ENCODE assay signal across 8 cellular contexts in genomic region chr16:74813109-74813641, GRCh38. TPM values are rescaled to one million over a fixed set of nuclear protein-coding genes. Genes with fewer than 3 reads are reported as not detected.
DNase-seq lines count a peak whose midpoint lies in the region; ATAC-seq and TF ChIP-seq lines count a peak whose summit lies in the region.

No MANE protein-coding gene starts in this region.

- H3K27me3 Mint-ChIP-seq in nephron (ENCODE audit: low read depth) = peaks cover 4% of the 10 kb centered on the region
- peaks cover 10 to 40% of the 10 kb centered on the region in 2 donors for H3K27me3 Mint-ChIP-seq in stimulated activated naive B cell treated with anti-CD40 and anti-IgM and Interleukin-4, amounts not matched to agents 10 μg/mL and 1 μg/mL and 100 μg/mL, for 72 hours

- peak; percentile 64 for DNase-seq in DMS153 (lab: John Stamatoyannopoulos, UW)
- peak; percentile 68 for DNase-seq in HT1080 (ENCODE audit: low read depth)
- DNase-seq in Panc1 (ENCODE audit: low read depth, low spot score) = peak; percentile 30
- DNase-seq in activated T-cell treated with anti-CD3 and anti-CD28 coated beads, Interleukin-2, amount 50 U/mL, for 48 hours = peak; percentile 84 to 87
- DNase-seq in fibroblast of mammary gland (ENCODE audit: low read depth) = peak; percentile 59
- peak; percentile 62 for DNase-seq in stimulated activated naive B cell treated with anti-CD40 and anti-IgM and Interleukin-4, amounts not matched to agents 10 μg/mL and 1 μg/mL and 100 μg/mL, for 72 hours

- no peaks in the 10 kb centered on the region for H3K36me3 ChIP-seq in Panc1 (ENCODE audit: control insufficient read depth, insufficient read depth, low read length)

- in situ Hi-C loops in Panc1 (cut with HindIII; ENCODE audit: low pct_unique_long_range_greater_than_20kb, low sequenced_read_pairs) = no loop called here

- intact Hi-C loops in Panc1 (cut with micrococcal nuclease; ENCODE audit: unreplicated experiment) = loop anchor here (1.0 to 10.0 kb wide), 3 partner anchors 50 to 302 kb away; partner anchors contain the start of gene LDHD

- H3K9me3 Mint-ChIP-seq in nephron = peaks cover 13% of the 10 kb centered on the region
- no peaks in the 10 kb centered on the region for H3K9me3 Mint-ChIP-seq in stimulated activated naive B cell treated with anti-CD40 and anti-IgM and Interleukin-4, amounts not matched to agents 10 μg/mL and 1 μg/mL and 100 μg/mL, for 72 hours

- H3K4me3 Mint-ChIP-seq in nephron = no peak overlapping the region
- peak overlapping the region in 1 of 2 donors; percentile 49 for H3K4me3 Mint-ChIP-seq in stimulated activated naive B cell treated with anti-CD40 and anti-IgM and Interleukin-4, amounts not matched to agents 10 μg/mL and 1 μg/mL and 100 μg/mL, for 72 hours

- CTCF ChIA-PET in Panc1 (lab: Charles Lee) = interaction anchor here (0.8 to 1.1 kb wide), 2 partner anchors 39 to 91 kb away, joined by 3 read pairs; no protein-coding TSS in a partner anchor

- TF ChIP-seq CTCF in Panc1 (IDR thresholded peaks at IDR 0.05) (peak; percentile 96), fibroblast of mammary gland (conservative IDR thresholded peaks at IDR 0.05; ENCODE audit: control insufficient read depth, insufficient read depth, low read depth, low read length) (peak; percentile 75), nephron (IDR thresholded peaks at IDR 0.05; ENCODE audit: unreplicated experiment in 3 of 3) (peak; percentile 84 to 97 (median 94))

- H3K4me1 Mint-ChIP-seq in nephron = no peaks in the 10 kb centered on the region
- H3K4me1 Mint-ChIP-seq in stimulated activated naive B cell treated with anti-CD40 and anti-IgM and Interleukin-4, amounts not matched to agents 10 μg/mL and 1 μg/mL and 100 μg/mL, for 72 hours = peaks cover 0 to 7% of the 10 kb centered on the region in 2 donors

- H3K4me1 ChIP-seq in Panc1 (ENCODE audit: control insufficient read depth, insufficient read depth, low read length) = no peaks in the 10 kb centered on the region

- no peaks in the 10 kb centered on the region for H3K27me3 ChIP-seq in Panc1 (ENCODE audit: control insufficient read depth, insufficient read depth, low read length)

- no peak overlapping the region for H3K27ac Mint-ChIP-seq in nephron
- H3K27ac Mint-ChIP-seq in stimulated activated naive B cell treated with anti-CD40 and anti-IgM and Interleukin-4, amounts not matched to agents 10 μg/mL and 1 μg/mL and 100 μg/mL, for 72 hours = no peak overlapping the region

- ATAC-seq in GM21515 (IDR thresholded peaks at IDR 0.05; ENCODE audit: unreplicated experiment) (peak; percentile 98), Panc1 (peak; percentile 100)
- ATAC-seq in stimulated activated naive B cell treated with anti-CD40 and anti-IgM and Interleukin-4, amounts not matched to agents 10 μg/mL and 1 μg/mL and 100 μg/mL, for 72 hours (replicated peaks) = peak; percentile 99 to 100

- H3K27ac ChIP-seq in Panc1 (ENCODE audit: low read length) = no peak overlapping the region

- POLR2A ChIA-PET in Panc1 (lab: Charles Lee) = no interaction called here

- H3K9me3 ChIP-seq in Panc1 (ENCODE audit: control insufficient read depth, insufficient read depth, low read depth, low read length) = no peaks in the 10 kb centered on the region

- no peak overlapping the region for H3K4me3 ChIP-seq in Panc1 (ENCODE audit: low read depth in 2 of 2, low read length in 2 of 2)
- no peak overlapping the region for H3K4me3 ChIP-seq in fibroblast of mammary gland (ENCODE audit: control insufficient read depth, low read depth, low read length)

- no TSS peak for BruUV-seq in Panc1 (replicated peaks; lab: Mats Ljungman, UMichigan)

- no peaks in the 10 kb centered on the region for H3K36me3 Mint-ChIP-seq in nephron (ENCODE audit: low read depth)
- H3K36me3 Mint-ChIP-seq in stimulated activated naive B cell treated with anti-CD40 and anti-IgM and Interleukin-4, amounts not matched to agents 10 μg/mL and 1 μg/mL and 100 μg/mL, for 72 hours = no peaks in the 10 kb centered on the region

RNA-seq across cellular contexts. Expression of gene FA2H, which starts 38.6 kb away (rescaled TPM):
- total RNA-seq in HT1080 (2014; rRNA removed; shearing (Covaris generic)) = 0.14 TPM in 1 of 2 replicates, not detected in the other
- polyA plus RNA-seq in HT1080 (2015; cell fraction: cytosol; rRNA removed) = 0.06 TPM in 1 of 2 replicates, not detected in the other
- polyA plus RNA-seq in HT1080 (2015; cell fraction: nucleus; rRNA removed) = 0.07 TPM in 1 of 2 replicates, not detected in the other
- total RNA-seq in Panc1 (2021; ENCODE audit: unreplicated experiment) = 0.15 TPM
- polyA plus RNA-seq in Panc1 (2012; ENCODE audit: insufficient read length) = not detected

Comparison
In these comparisons a context has a peak if more than half of its experiments do, and no peak if none do; other contexts are left out.
1. DNase-seq: peak in every context shown above with its lines; median percentile 86 in activated T-cell treated with anti-CD3 and anti-CD28 coated beads, Interleukin-2, amount 50 U/mL, for 48 hours; 68 in HT1080; 64 in DMS153; 62 in stimulated activated naive B cell treated with anti-CD40 and anti-IgM and Interleukin-4, amounts not matched to agents 10 μg/mL and 1 μg/mL and 100 μg/mL, for 72 hours; 59 in fibroblast of mammary gland; 30 in Panc1.